1 cellular context compared by ENCODE assay signal in the genomic region with DNA sequence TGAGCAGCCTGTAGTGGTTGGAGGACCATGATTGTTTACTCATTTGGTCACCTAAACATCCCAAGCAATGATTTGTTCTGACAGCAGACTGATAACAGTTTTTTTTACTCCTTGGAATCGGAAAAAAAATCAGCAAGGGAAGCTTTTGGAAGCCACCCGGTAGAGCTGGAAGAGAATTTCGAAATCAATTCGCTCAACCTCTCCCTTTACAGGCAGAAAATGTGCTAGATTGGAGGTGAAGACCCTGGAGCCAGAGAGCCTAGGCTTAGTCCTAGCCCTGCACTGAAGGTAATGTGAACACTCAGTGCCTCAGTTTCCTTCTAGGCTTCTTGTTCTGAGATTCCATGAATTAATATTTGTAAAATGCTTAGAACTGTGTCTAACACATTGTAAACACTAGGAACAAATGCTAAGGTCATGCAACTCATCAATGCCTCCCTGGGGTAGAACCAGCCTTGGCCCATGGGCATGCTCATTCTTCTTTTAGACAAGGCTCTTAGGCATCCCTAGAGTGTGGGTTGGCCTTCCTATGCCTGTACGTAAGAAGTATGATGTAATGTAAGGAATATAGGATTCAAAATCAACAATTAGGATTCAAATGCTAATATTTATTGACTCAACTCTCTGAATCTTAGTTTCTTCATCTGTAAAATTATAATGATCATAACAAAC.
TF ChIP-seq lines count a peak whose summit lies in the region.

No MANE protein-coding gene starts in this region.

TF ChIP-seq in SK-N-SH, 30 proteins besides CTCF, POLR2A, EP300 and RAD21 (continued from another document):
- TF ChIP-seq, protein P1, sequence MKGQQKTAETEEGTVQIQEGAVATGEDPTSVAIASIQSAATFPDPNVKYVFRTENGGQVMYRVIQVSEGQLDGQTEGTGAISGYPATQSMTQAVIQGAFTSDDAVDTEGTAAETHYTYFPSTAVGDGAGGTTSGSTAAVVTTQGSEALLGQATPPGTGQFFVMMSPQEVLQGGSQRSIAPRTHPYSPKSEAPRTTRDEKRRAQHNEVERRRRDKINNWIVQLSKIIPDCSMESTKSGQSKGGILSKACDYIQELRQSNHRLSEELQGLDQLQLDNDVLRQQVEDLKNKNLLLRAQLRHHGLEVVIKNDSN (IDR thresholded peaks at IDR 0.05; ENCODE audit: borderline replicate concordance, low read depth): no peak
- no peak for TF ChIP-seq FOSL2 (IDR thresholded peaks at IDR 0.05; ENCODE audit: borderline replicate concordance, low read depth)
TF ChIP-seq in SK-N-SH: peak in this region for 0.
